Comparison of ENCODE assay signal across 22 cellular contexts in genomic region chr3:70889162-70890045, GRCh38.
A peak's percentile ranks its signal among the peaks of the same experiment; 100 is the strongest.
DNase-seq lines count a peak whose midpoint lies in the region; ATAC-seq, FAIRE-seq and TF ChIP-seq lines count a peak whose summit lies in the region.
"Had no signal": no experiment of that assay in that cellular context is flagged by ENCODE, and none has a peak within 500 bp of the region (broad histone marks: within the 10 kb centered on the region; RNA-seq: fewer than 3 reads in every experiment).

No MANE protein-coding gene starts in this region.

- H3K9me3 Mint-ChIP-seq in activated T-helper 1 cell treated with anti-CD3 and anti-CD28 coated beads, Interleukin-12 subunit alpha, Interleukin-12 subunit beta, Interleukin-2, Interleukin-4 antibody, amounts not matched to agents 30 ng/mL and 10 ng/mL and 1 ng/mL, durations not matched to agents 14 hours and 24 hours and 36 hours: no peaks in the 10 kb centered on the region
- H3K9me3 Mint-ChIP-seq: natural killer cell; stimulated activated memory B cell treated with anti-CD40 and anti-IgM and Interleukin-4, amounts not matched to agents 10 μg/mL and 1 μg/mL and 100 μg/mL, for 72 hours had no signal

- H3K9me3 ChIP-seq in psoas muscle: no peaks in the 10 kb centered on the region
- no peaks in the 10 kb centered on the region for H3K9me3 ChIP-seq in stomach
- H3K9me3 ChIP-seq: prostate gland had no signal

- intact Hi-C loops in left cardiac atrium (cut with DNase I) (no loop called here), psoas muscle (cut with DNase I) (no loop called here), stomach (cut with DNase I; ENCODE audit: low total_unique reads) (no loop called here)
- intact Hi-C loops in activated T-helper 1 cell treated with anti-CD3 and anti-CD28 coated beads, Interleukin-12 subunit alpha, Interleukin-12 subunit beta, Interleukin-2, Interleukin-4 antibody, amounts not matched to agents 30 ng/mL and 10 ng/mL and 1 ng/mL, durations not matched to agents 14 hours and 24 hours and 36 hours (cut with micrococcal nuclease): no loop called here

- no peak for TF ChIP-seq CTCF in AG10803 (conservative IDR thresholded peaks at IDR 0.05; ENCODE audit: low read length)
- TF ChIP-seq CTCF in bronchial epithelial cell (IDR thresholded peaks at IDR 0.05; ENCODE audit: insufficient read depth, low read length, severe bottlenecking): no peak
- TF ChIP-seq CTCF in psoas muscle (IDR thresholded peaks at IDR 0.05): no peak
- no peak for TF ChIP-seq CTCF in stomach (IDR thresholded peaks at IDR 0.05)

- peak; percentile 39 for DNase-seq in AG10803 (ENCODE audit: low read depth)
- DNase-seq in bronchial epithelial cell (ENCODE audit: low read depth): peak; percentile 26
- DNase-seq in left cardiac atrium: no peak
- no peak for DNase-seq in psoas muscle
- DNase-seq in amygdala (lab: John Stamatoyannopoulos, UW): no peak
- DNase-seq in stomach: no peak
- DNase-seq in activated T-helper 1 cell treated with anti-CD3 and anti-CD28 coated beads, Interleukin-12 subunit alpha, Interleukin-12 subunit beta, Interleukin-2, Interleukin-4 antibody, amounts not matched to agents 30 ng/mL and 10 ng/mL and 1 ng/mL, durations not matched to agents 14 hours and 24 hours and 36 hours (ENCODE audit: low spot score): no peak
- DNase-seq: activated CD4-positive, alpha-beta T cell treated with anti-CD3 and anti-CD28 coated beads for 48 hours; activated CD8-positive, alpha-beta memory T cell treated with anti-CD3 and anti-CD28 coated beads, Interleukin-2, amount 50 U/mL, for 4 hours; DMS53; dorsolateral prefrontal cortex; immature natural killer cell; mammary epithelial cell; natural killer cell; NCI-H1436 treated with DMSO at 0.1 percent for 48 hours; trophoblast cell had no signal

- H3K4me3 ChIP-seq in AG10803 (ENCODE audit: low read length) (no peak overlapping the region), bronchial epithelial cell (ENCODE audit: low read depth, low read length) (no peak overlapping the region), psoas muscle (no peak overlapping the region), stomach (no peak overlapping the region)
- H3K4me3 ChIP-seq: dorsolateral prefrontal cortex, prostate gland had no signal

- no peak for FAIRE-seq in bronchial epithelial cell (lab: Jason Lieb, UNC)
- FAIRE-seq: A204.1, RCC 7860 had no signal

- H3K27me3 Mint-ChIP-seq in activated T-helper 1 cell treated with anti-CD3 and anti-CD28 coated beads, Interleukin-12 subunit alpha, Interleukin-12 subunit beta, Interleukin-2, Interleukin-4 antibody, amounts not matched to agents 30 ng/mL and 10 ng/mL and 1 ng/mL, durations not matched to agents 14 hours and 24 hours and 36 hours (ENCODE audit: insufficient read depth): no peaks in the 10 kb centered on the region
- H3K27me3 Mint-ChIP-seq: stimulated activated memory B cell treated with anti-CD40 and anti-IgM and Interleukin-4, amounts not matched to agents 10 μg/mL and 1 μg/mL and 100 μg/mL, for 72 hours had no signal

- WGBS in psoas muscle, 3 donors: 48 to 64% (median 53%) methylated on average over 8 of the region's 8 CpGs
- WGBS in stomach, 5 donors: 63 to 81% (median 75%) methylated on average over 8 of the region's 8 CpGs

- TF ChIP-seq POLR2A in stomach (IDR thresholded peaks at IDR 0.05): no peak

- H3K27me3 ChIP-seq in bronchial epithelial cell (ENCODE audit: control insufficient read depth, insufficient read depth, low read length) (no peaks in the 10 kb centered on the region), psoas muscle (ENCODE audit: insufficient read depth in 3 of 3, low read length in 2 of 3) (no peaks in the 10 kb centered on the region), stomach (no peaks in the 10 kb centered on the region)

- H3K4me3 Mint-ChIP-seq in activated T-helper 1 cell treated with anti-CD3 and anti-CD28 coated beads, Interleukin-12 subunit alpha, Interleukin-12 subunit beta, Interleukin-2, Interleukin-4 antibody, amounts not matched to agents 30 ng/mL and 10 ng/mL and 1 ng/mL, durations not matched to agents 14 hours and 24 hours and 36 hours: no peak overlapping the region
- H3K4me3 Mint-ChIP-seq: CD14-positive monocyte; immature natural killer cell; natural killer cell; stimulated activated memory B cell treated with anti-CD40 and anti-IgM and Interleukin-4, amounts not matched to agents 10 μg/mL and 1 μg/mL and 100 μg/mL, for 72 hours had no signal

- H3K4me1 ChIP-seq in psoas muscle (peaks cover 3% of the 10 kb centered on the region), stomach (peaks cover 0 to 6% (median 0%) of the 10 kb centered on the region in 4 donors)
- H3K4me1 ChIP-seq: prostate gland had no signal

- no peak overlapping the region for H3K27ac ChIP-seq in psoas muscle
- H3K27ac ChIP-seq in stomach: no peak overlapping the region
- H3K27ac ChIP-seq: dorsolateral prefrontal cortex, prostate gland had no signal

- no peaks in the 10 kb centered on the region for H3K36me3 Mint-ChIP-seq in activated T-helper 1 cell treated with anti-CD3 and anti-CD28 coated beads, Interleukin-12 subunit alpha, Interleukin-12 subunit beta, Interleukin-2, Interleukin-4 antibody, amounts not matched to agents 30 ng/mL and 10 ng/mL and 1 ng/mL, durations not matched to agents 14 hours and 24 hours and 36 hours (ENCODE audit: low read depth)
- H3K36me3 Mint-ChIP-seq: CD14-positive monocyte; immature natural killer cell; natural killer cell; stimulated activated memory B cell treated with anti-CD40 and anti-IgM and Interleukin-4, amounts not matched to agents 10 μg/mL and 1 μg/mL and 100 μg/mL, for 72 hours had no signal

- ATAC-seq in left cardiac atrium (peak; percentile 49 to 59), psoas muscle (peak; percentile 44 to 96 (median 93)), HG02571 (IDR thresholded peaks at IDR 0.05; ENCODE audit: unreplicated experiment) (no peak)
- ATAC-seq: natural killer cell; stimulated activated memory B cell treated with anti-CD40 and anti-IgM and Interleukin-4, amounts not matched to agents 10 μg/mL and 1 μg/mL and 100 μg/mL, for 72 hours had no signal

- no peak for TF ChIP-seq EP300 in stomach (IDR thresholded peaks at IDR 0.05)

- H3K27ac Mint-ChIP-seq in activated T-helper 1 cell treated with anti-CD3 and anti-CD28 coated beads, Interleukin-12 subunit alpha, Interleukin-12 subunit beta, Interleukin-2, Interleukin-4 antibody, amounts not matched to agents 30 ng/mL and 10 ng/mL and 1 ng/mL, durations not matched to agents 14 hours and 24 hours and 36 hours: no peak overlapping the region
- H3K27ac Mint-ChIP-seq: immature natural killer cell; natural killer cell; stimulated activated memory B cell treated with anti-CD40 and anti-IgM and Interleukin-4, amounts not matched to agents 10 μg/mL and 1 μg/mL and 100 μg/mL, for 72 hours had no signal

- no peaks in the 10 kb centered on the region for H3K4me1 Mint-ChIP-seq in activated T-helper 1 cell treated with anti-CD3 and anti-CD28 coated beads, Interleukin-12 subunit alpha, Interleukin-12 subunit beta, Interleukin-2, Interleukin-4 antibody, amounts not matched to agents 30 ng/mL and 10 ng/mL and 1 ng/mL, durations not matched to agents 14 hours and 24 hours and 36 hours (ENCODE audit: low read depth)
- H3K4me1 Mint-ChIP-seq: CD14-positive monocyte; immature natural killer cell; natural killer cell; stimulated activated memory B cell treated with anti-CD40 and anti-IgM and Interleukin-4, amounts not matched to agents 10 μg/mL and 1 μg/mL and 100 μg/mL, for 72 hours had no signal

- H3K36me3 ChIP-seq in bronchial epithelial cell (ENCODE audit: control insufficient read depth, insufficient read depth, low read length) (no peaks in the 10 kb centered on the region), psoas muscle (ENCODE audit: insufficient read depth in 1 of 2, low read depth in 1 of 2) (no peaks in the 10 kb centered on the region), stomach (no peaks in the 10 kb centered on the region)
- H3K36me3 ChIP-seq: prostate gland had no signal

Comparison
In these comparisons a context has a peak if more than half of its experiments do, and no peak if none do; other contexts are left out.
1. DNase-seq: peak in AG10803 (single experiment) and bronchial epithelial cell (single experiment); none in left cardiac atrium (single experiment), psoas muscle (0 of 2), amygdala (0 of 56), stomach (single experiment) and activated T-helper 1 cell treated with anti-CD3 and anti-CD28 coated beads, Interleukin-12 subunit alpha, Interleukin-12 subunit beta, Interleukin-2, Interleukin-4 antibody, amounts not matched to agents 30 ng/mL and 10 ng/mL and 1 ng/mL, durations not matched to agents 14 hours and 24 hours and 36 hours (single experiment).